In the genomic region with DNA sequence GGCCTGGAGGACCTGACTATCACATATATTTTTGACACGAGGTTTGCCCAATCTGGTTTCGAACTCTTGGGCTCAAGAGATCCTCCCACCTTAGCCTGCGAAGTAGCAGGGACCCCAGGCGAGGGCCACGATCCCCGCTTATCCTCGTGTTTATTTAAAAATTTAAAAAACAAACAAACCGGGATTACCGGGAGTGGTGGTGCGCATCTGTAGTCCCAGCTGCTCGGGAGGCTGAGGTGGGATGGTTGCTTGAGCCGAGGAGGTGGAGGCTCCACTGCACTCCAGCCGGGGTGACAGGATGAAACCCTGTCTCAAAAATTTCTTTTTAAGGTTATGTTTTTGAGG, we compare ENCODE assay signal across 8 cellular contexts. TPM values are rescaled to one million over a fixed set of nuclear protein-coding genes. Genes with fewer than 3 reads are reported as not detected.
A peak's percentile ranks its signal among the peaks of the same experiment; 100 is the strongest.
DNase-seq lines count a peak whose midpoint lies in the region; ATAC-seq, FAIRE-seq and TF ChIP-seq lines count a peak whose summit lies in the region.

No MANE protein-coding gene starts in this region.

- H3K9ac ChIP-seq in kidney (ENCODE audit: low read length in 2 of 2), result peak overlapping the region; percentile 67 to 87

- POLR2A ChIA-PET in activated naive CD8-positive, alpha-beta T cell treated with anti-CD3 and anti-CD28 coated beads, Interleukin-2, amount 10 ng/mL, durations not matched to agents 7 days and 5 days (lab: Charles Lee), result interaction anchor here (1.0 to 2.5 kb wide), 7 partner anchors 9 to 808 kb away, joined by 4 to 26 read pairs (median 7); a partner anchor contains a TSS

- H3K4me3 ChIP-seq in kidney (ENCODE audit: low read length in 2 of 2), result peak overlapping the region; percentile 80 to 96

- H3K27ac Mint-ChIP-seq in T-helper 2 cell treated with Interferon-gamma antibody and Interleukin-4, amounts not matched to agents 5 μg/mL and 100 μg/mL, for 36 hours, result peak overlapping the region; percentile 95
- H3K27ac Mint-ChIP-seq in activated naive CD8-positive, alpha-beta T cell treated with anti-CD3 and anti-CD28 coated beads, Interleukin-2, amount 10 ng/mL, durations not matched to agents 7 days and 5 days, result peak overlapping the region; percentile 96

- H3K4me3 Mint-ChIP-seq in T-helper 2 cell treated with Interferon-gamma antibody and Interleukin-4, amounts not matched to agents 5 μg/mL and 100 μg/mL, for 36 hours, result peak overlapping the region; percentile 93
- H3K4me3 Mint-ChIP-seq in activated naive CD8-positive, alpha-beta T cell treated with anti-CD3 and anti-CD28 coated beads, Interleukin-2, amount 10 ng/mL, durations not matched to agents 7 days and 5 days, result peak overlapping the region; percentile 96

- H3K4me1 ChIP-seq in kidney (ENCODE audit: control insufficient read depth in 1 of 2, insufficient read depth in 1 of 2, low read depth in 1 of 2, low read length in 2 of 2), result peaks cover 5 to 8% of the 10 kb centered on the region in 2 donors

- no peak for TF ChIP-seq CTCF in kidney (IDR thresholded peaks at IDR 0.05; ENCODE audit: borderline replicate concordance, extremely low read depth, insufficient read depth)

- H3K27me3 Mint-ChIP-seq in T-helper 2 cell treated with Interferon-gamma antibody and Interleukin-4, amounts not matched to agents 5 μg/mL and 100 μg/mL, for 36 hours (ENCODE audit: low read depth), result no peaks in the 10 kb centered on the region
- no peaks in the 10 kb centered on the region for H3K27me3 Mint-ChIP-seq in activated naive CD8-positive, alpha-beta T cell treated with anti-CD3 and anti-CD28 coated beads, Interleukin-2, amount 10 ng/mL, durations not matched to agents 7 days and 5 days

- peaks cover 4 to 9% of the 10 kb centered on the region in 2 donors for H3K36me3 ChIP-seq in kidney (ENCODE audit: control insufficient read depth in 1 of 2, insufficient read depth in 2 of 2, low read length in 2 of 2)

- H3K9me3 ChIP-seq in kidney (ENCODE audit: control insufficient read depth in 1 of 2, low read length in 2 of 2), result no peaks in the 10 kb centered on the region

- H3K27ac ChIP-seq in kidney (ENCODE audit: low read depth in 2 of 2, low read length in 2 of 2), result peak overlapping the region in 1 of 2 donors; percentile 65
- H3K27ac ChIP-seq in substantia nigra (ENCODE audit: low read depth, low read length, poor library complexity, severe bottlenecking), result peak overlapping the region; percentile 78

- no peak for ATAC-seq in activated naive CD8-positive, alpha-beta T cell treated with anti-CD3 and anti-CD28 coated beads, Interleukin-2, amount 10 ng/mL, durations not matched to agents 7 days and 5 days (ENCODE audit: low read depth)
- no peak for ATAC-seq in GM19467 (IDR thresholded peaks at IDR 0.05; ENCODE audit: unreplicated experiment)
- no peak for ATAC-seq in HG02981 (IDR thresholded peaks at IDR 0.05; ENCODE audit: unreplicated experiment)

- no peaks in the 10 kb centered on the region for H3K9me3 Mint-ChIP-seq in T-helper 2 cell treated with Interferon-gamma antibody and Interleukin-4, amounts not matched to agents 5 μg/mL and 100 μg/mL, for 36 hours
- H3K9me3 Mint-ChIP-seq in activated naive CD8-positive, alpha-beta T cell treated with anti-CD3 and anti-CD28 coated beads, Interleukin-2, amount 10 ng/mL, durations not matched to agents 7 days and 5 days, result no peaks in the 10 kb centered on the region

- peaks cover 10% of the 10 kb centered on the region for H3K4me1 Mint-ChIP-seq in T-helper 2 cell treated with Interferon-gamma antibody and Interleukin-4, amounts not matched to agents 5 μg/mL and 100 μg/mL, for 36 hours (ENCODE audit: low read depth)
- peaks cover 12% of the 10 kb centered on the region for H3K4me1 Mint-ChIP-seq in activated naive CD8-positive, alpha-beta T cell treated with anti-CD3 and anti-CD28 coated beads, Interleukin-2, amount 10 ng/mL, durations not matched to agents 7 days and 5 days

- intact Hi-C loops in kidney (cut with DNase I), result no loop called here

- H3K36me3 Mint-ChIP-seq in T-helper 2 cell treated with Interferon-gamma antibody and Interleukin-4, amounts not matched to agents 5 μg/mL and 100 μg/mL, for 36 hours (ENCODE audit: low read depth), result peaks cover 14% of the 10 kb centered on the region
- peaks cover 6% of the 10 kb centered on the region for H3K36me3 Mint-ChIP-seq in activated naive CD8-positive, alpha-beta T cell treated with anti-CD3 and anti-CD28 coated beads, Interleukin-2, amount 10 ng/mL, durations not matched to agents 7 days and 5 days

- DNase-seq in T-helper 2 cell treated with Interferon-gamma antibody and Interleukin-4, amounts not matched to agents 5 μg/mL and 100 μg/mL, for 36 hours (ENCODE audit: low spot score), result no peak
- DNase-seq in T-helper 2 cell (no peak), kidney (no peak), substantia nigra (lab: John Stamatoyannopoulos, UW) (no peak)
- DNase-seq in activated naive CD8-positive, alpha-beta T cell treated with anti-CD3 and anti-CD28 coated beads, Interleukin-2, amount 10 ng/mL, durations not matched to agents 7 days and 5 days, result no peak
- DNase-seq in stimulated activated CD4-positive, alpha-beta T cell treated with anti-CD3 and anti-CD28 coated beads, Interleukin-12 subunit alpha, Interleukin-12 subunit beta, amount 100 ng/mL, for 4 hours, result no peak

- no peak for FAIRE-seq in kidney (lab: Jason Lieb, UNC)

RNA-seq across cellular contexts. Expression of a gene that starts 0.5 kb away (rescaled TPM):
- 10 to 100 TPM; 89.1 to 92.8 TPM for total RNA-seq in activated naive CD8-positive, alpha-beta T cell treated with anti-CD3 and anti-CD28 coated beads, Interleukin-2, amount 10 ng/mL, durations not matched to agents 7 days and 5 days
- total RNA-seq in kidney, result 46.8 TPM
- 26.2 TPM for polyA plus RNA-seq in kidney (ENCODE audit: insufficient read depth, low read depth, low replicate concordance)

RNA-seq across cellular contexts. Expression of a gene that starts 40.3 kb away (rescaled TPM):
- total RNA-seq in activated naive CD8-positive, alpha-beta T cell treated with anti-CD3 and anti-CD28 coated beads, Interleukin-2, amount 10 ng/mL, durations not matched to agents 7 days and 5 days, result 10 to 100 TPM; 72.3 to 85.0 TPM
- total RNA-seq in kidney, result 52.9 TPM
- polyA plus RNA-seq in kidney (ENCODE audit: insufficient read depth, low read depth, low replicate concordance), result 59.5 TPM

RNA-seq across cellular contexts. Expression of a gene that starts 53.1 kb away (rescaled TPM):
- total RNA-seq in activated naive CD8-positive, alpha-beta T cell treated with anti-CD3 and anti-CD28 coated beads, Interleukin-2, amount 10 ng/mL, durations not matched to agents 7 days and 5 days, result not detected
- total RNA-seq in kidney, result not detected
- polyA plus RNA-seq in kidney (ENCODE audit: insufficient read depth, low read depth, low replicate concordance), result not detected
